Comparison of ENCODE assay signal across 17 cellular contexts in the genomic region with DNA sequence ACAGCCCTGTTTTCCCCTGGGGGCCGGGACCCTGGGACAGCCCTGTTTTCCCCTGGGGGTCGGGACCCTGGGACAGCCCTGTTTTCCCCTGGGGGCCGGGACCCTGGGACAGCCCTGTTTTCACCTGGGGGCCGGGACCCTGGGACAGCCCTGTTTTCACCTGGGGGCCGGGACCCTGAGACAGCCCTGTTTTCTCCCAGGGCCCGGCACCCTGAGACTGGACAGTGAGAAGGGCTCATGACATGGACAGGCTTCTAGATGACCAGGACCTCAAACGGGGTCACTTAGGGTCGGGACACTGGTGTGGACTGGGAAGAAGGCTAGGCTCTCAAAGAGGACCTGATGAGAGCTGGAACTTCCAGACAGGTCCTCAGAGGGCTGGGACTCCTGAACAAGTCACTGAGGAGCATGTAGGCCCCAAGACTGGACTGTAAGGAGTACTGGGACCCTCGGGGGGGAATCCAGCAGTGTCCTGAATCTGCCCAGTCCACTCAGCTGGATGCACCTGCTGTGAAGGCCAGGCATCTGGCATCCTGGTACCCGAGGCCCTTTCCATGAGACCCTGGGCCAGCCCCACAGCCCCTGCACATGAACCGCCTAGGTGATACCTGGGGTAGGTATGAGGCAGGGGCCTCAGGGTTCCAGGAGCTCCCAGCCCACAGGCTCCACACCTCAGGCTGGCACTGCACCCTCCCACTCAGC. TPM values are rescaled to one million over a fixed set of nuclear protein-coding genes. Genes with fewer than 3 reads are reported as not detected.
DNase-seq lines count a peak whose midpoint lies in the region; ATAC-seq and TF ChIP-seq lines count a peak whose summit lies in the region.
"Had no signal": no experiment of that assay in that cellular context is flagged by ENCODE, and none has a peak within 500 bp of the region (broad histone marks: within the 10 kb centered on the region; RNA-seq: fewer than 3 reads in every experiment).

No MANE protein-coding gene starts in this region.

- H3K4me1 Mint-ChIP-seq in stimulated activated naive CD8-positive, alpha-beta T cell treated with anti-CD3 and anti-CD28 coated beads, Interleukin-15, Interleukin-2, amounts not matched to agents 100 ng/mL and 50 ng/mL, for 24 hours (ENCODE audit: low read depth), result peaks cover 25% of the 10 kb centered on the region
- H3K4me1 Mint-ChIP-seq in nephron progenitor cell, result peaks cover 25% of the 10 kb centered on the region

- H3K4me3 Mint-ChIP-seq in stimulated activated naive CD8-positive, alpha-beta T cell treated with anti-CD3 and anti-CD28 coated beads, Interleukin-15, Interleukin-2, amounts not matched to agents 100 ng/mL and 50 ng/mL, for 24 hours, result peak overlapping the region; percentile 26
- H3K4me3 Mint-ChIP-seq in nephron progenitor cell, result peak overlapping the region; percentile 50

- H3K4me3 ChIP-seq in dorsolateral prefrontal cortex (peak overlapping the region in 32 of 59 donors; percentile 3 to 87 (median 20)), thoracic aorta (peak overlapping the region; percentile 16)
- H3K4me3 ChIP-seq: body of pancreas had no signal

- H3K27ac ChIP-seq in dorsolateral prefrontal cortex (peak overlapping the region in 2 of 59 donors; percentile 1 to 2), thoracic aorta (no peak overlapping the region)
- H3K27ac ChIP-seq: body of pancreas had no signal

- H3K27me3 ChIP-seq in dorsolateral prefrontal cortex, result no peaks in the 10 kb centered on the region
- H3K27me3 ChIP-seq in thoracic aorta (replicated peaks; ENCODE audit: insufficient read depth), result no peaks in the 10 kb centered on the region
- H3K27me3 ChIP-seq: body of pancreas, heart left ventricle, uterus had no signal

- no peaks in the 10 kb centered on the region for H3K9me3 Mint-ChIP-seq in stimulated activated naive CD8-positive, alpha-beta T cell treated with anti-CD3 and anti-CD28 coated beads, Interleukin-15, Interleukin-2, amounts not matched to agents 100 ng/mL and 50 ng/mL, for 24 hours
- peaks cover 23% of the 10 kb centered on the region for H3K9me3 Mint-ChIP-seq in nephron progenitor cell
- H3K9me3 Mint-ChIP-seq: activated T-helper 2 cell treated with anti-CD3 and anti-CD28 coated beads, Interferon-gamma antibody, Interleukin-2, Interleukin-4, amounts not matched to agents 10 μg/mL and 5 μg/mL and 100 μg/mL, durations not matched to agents 14 hours and 24 hours and 36 hours had no signal

- no peaks in the 10 kb centered on the region for H3K36me3 ChIP-seq in thoracic aorta
- H3K36me3 ChIP-seq: uterus had no signal

- no peak for DNase-seq in stimulated activated naive CD8-positive, alpha-beta T cell treated with anti-CD3 and anti-CD28 coated beads, Interleukin-15, Interleukin-2, amounts not matched to agents 100 U/mL and 50 U/mL, for 24 hours
- no peak for DNase-seq in dorsolateral prefrontal cortex
- no peak for DNase-seq in nephron progenitor cell
- no peak for DNase-seq in thoracic aorta (ENCODE audit: low spot score)
- no peak for DNase-seq in GM13977 (ENCODE audit: low spot score)
- DNase-seq in NCI-H2171 treated with DMSO at 0.1 percent for 48 hours (lab: John Stamatoyannopoulos, UW), result no peak
- DNase-seq: activated CD4-positive, alpha-beta T cell treated with anti-CD3 and anti-CD28 coated beads, Interleukin-2, amount 50 U/mL, for 4 hours; body of pancreas; effector memory CD4-positive, alpha-beta T cell; NCI-H1048; NCI-H446 treated with DMSO at 0.1 percent for 48 hours; stimulated activated CD4-positive, alpha-beta T cell treated with anti-CD3 and anti-CD28 coated beads, Interleukin-1b, Interleukin-23, amount 100 ng/mL, for 48 hours; uterus had no signal

- no peaks in the 10 kb centered on the region for H3K27me3 Mint-ChIP-seq in stimulated activated naive CD8-positive, alpha-beta T cell treated with anti-CD3 and anti-CD28 coated beads, Interleukin-15, Interleukin-2, amounts not matched to agents 100 ng/mL and 50 ng/mL, for 24 hours
- no peaks in the 10 kb centered on the region for H3K27me3 Mint-ChIP-seq in nephron progenitor cell (ENCODE audit: low read depth, poor library complexity)

- peaks cover 21 to 35% of the 10 kb centered on the region in 2 donors for H3K4me1 ChIP-seq in thoracic aorta (ENCODE audit: control insufficient read depth in 1 of 2, low read depth in 2 of 2)

- H3K9me3 ChIP-seq in thoracic aorta, result no peaks in the 10 kb centered on the region
- H3K9me3 ChIP-seq: body of pancreas, heart left ventricle, uterus had no signal

- no peak for ATAC-seq in stimulated activated naive CD8-positive, alpha-beta T cell treated with anti-CD3 and anti-CD28 coated beads, Interleukin-15, Interleukin-2, amounts not matched to agents 100 U/mL and 50 U/mL, for 24 hours
- ATAC-seq in thoracic aorta (ENCODE audit: insufficient number of reproducible peaks, low FRiP score, low read depth) (no peak), HG02981 (IDR thresholded peaks at IDR 0.05; ENCODE audit: unreplicated experiment) (no peak)
- ATAC-seq: body of pancreas, heart left ventricle had no signal

- intact Hi-C loops in dorsolateral prefrontal cortex (cut with DNase I), result loop anchor here in 1 of 2 donors (10.0 kb wide), 1 partner anchor 227 kb away; a partner anchor contains a TSS

- H3K36me3 Mint-ChIP-seq in stimulated activated naive CD8-positive, alpha-beta T cell treated with anti-CD3 and anti-CD28 coated beads, Interleukin-15, Interleukin-2, amounts not matched to agents 100 ng/mL and 50 ng/mL, for 24 hours (ENCODE audit: low read depth), result peaks cover 5% of the 10 kb centered on the region
- peaks cover 36% of the 10 kb centered on the region for H3K36me3 Mint-ChIP-seq in nephron progenitor cell (ENCODE audit: low read depth)

- no peak for TF ChIP-seq CTCF in dorsolateral prefrontal cortex (IDR thresholded peaks at IDR 0.05 in 54 of 56, conservative IDR thresholded peaks at IDR 0.05 in 2 of 56; ENCODE audit: low read depth in 1 of 56, partially characterized antibody in 56 of 56)
- no peak for TF ChIP-seq CTCF in nephron progenitor cell (IDR thresholded peaks at IDR 0.05)
- TF ChIP-seq CTCF in thoracic aorta (IDR thresholded peaks at IDR 0.05), result no peak
- no peak for TF ChIP-seq CTCF in GM13977 (IDR thresholded peaks at IDR 0.05; ENCODE audit: extremely low read depth, insufficient read depth, missing control alignments)

- no peak overlapping the region for H3K27ac Mint-ChIP-seq in stimulated activated naive CD8-positive, alpha-beta T cell treated with anti-CD3 and anti-CD28 coated beads, Interleukin-15, Interleukin-2, amounts not matched to agents 100 ng/mL and 50 ng/mL, for 24 hours
- H3K27ac Mint-ChIP-seq in nephron progenitor cell, result no peak overlapping the region
- H3K27ac Mint-ChIP-seq: activated T-helper 2 cell treated with anti-CD3 and anti-CD28 coated beads, Interferon-gamma antibody, Interleukin-2, Interleukin-4, amounts not matched to agents 10 μg/mL and 5 μg/mL and 100 μg/mL, durations not matched to agents 14 hours and 24 hours and 36 hours had no signal

- in situ Hi-C loops in GM13977 (cut with MboI; ENCODE audit: low pct_unique_long_range_greater_than_20kb, low sequenced_read_pairs, unreplicated experiment), result no loop called here

RNA-seq across cellular contexts. Expression of a gene that starts 2.4 kb away (rescaled TPM):
- total RNA-seq in dorsolateral prefrontal cortex, result 10 to 100 TPM; 32.0 to 54.7 (median 45.0) TPM
- total RNA-seq in thoracic aorta, result 10 to 100 TPM; 50.4 to 83.2 TPM

RNA-seq across cellular contexts. Expression of a gene that starts 19.1 kb away (rescaled TPM):
- total RNA-seq in dorsolateral prefrontal cortex (10 to 100 TPM in 10 of 120 experiments, 1 to 10 TPM in 110; 2.7 to 12.4 (median 5.8) TPM), thoracic aorta (10 to 100 TPM in 1 of 2 donors, 1 to 10 TPM in 1; 9.1 to 26.0 TPM)

RNA-seq across cellular contexts. Expression of a gene that starts 33.7 kb away (rescaled TPM):
- total RNA-seq in dorsolateral prefrontal cortex (10 to 100 TPM in 92 of 120 experiments, 1 to 10 TPM in 28; 5.0 to 32.6 (median 13.8) TPM), thoracic aorta (1 to 10 TPM; 3.8 to 4.9 TPM)

RNA-seq across cellular contexts. Expression of a gene that starts 34.0 kb away (rescaled TPM):
- total RNA-seq in dorsolateral prefrontal cortex (100 to 1,000 TPM; 167 to 373 (median 261) TPM), thoracic aorta (10 to 100 TPM; 21.0 to 51.6 TPM)
